1 cellular context compared by ENCODE assay signal in genomic region chr7:84528756-84529479, GRCh38.
TF ChIP-seq lines count a peak whose summit lies in the region.

No MANE protein-coding gene starts in this region.

TF ChIP-seq in A549, 52 proteins besides CTCF, POLR2A, EP300 and RAD21 (continued from another document):
- peak; percentile 84 for TF ChIP-seq MAFK (IDR thresholded peaks at IDR 0.05; ENCODE audit: partially characterized antibody)
